1 cellular context compared by ENCODE assay signal in the genomic region with DNA sequence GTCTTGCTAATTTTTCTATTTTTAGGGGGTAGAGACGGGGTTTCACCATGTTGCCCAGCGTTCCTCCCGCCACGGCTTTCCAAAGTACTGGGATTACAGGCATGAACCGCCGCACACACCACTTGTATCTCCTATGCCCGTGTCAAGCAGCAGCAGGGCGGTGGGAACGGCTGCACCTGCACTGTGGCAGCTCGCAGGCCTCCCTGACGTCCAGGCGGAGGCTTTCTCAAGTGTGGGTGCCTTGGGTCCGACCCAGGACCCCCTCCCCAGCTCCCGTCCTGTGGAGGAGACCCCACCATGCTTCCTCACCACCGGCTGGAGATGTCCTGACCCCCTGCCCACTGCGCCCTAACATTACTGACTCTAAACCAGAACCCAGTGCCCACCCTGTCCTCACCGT.
TF ChIP-seq lines count a peak whose summit lies in the region.

No MANE protein-coding gene starts in this region.

TF ChIP-seq in A549, 52 proteins besides CTCF, POLR2A, EP300 and RAD21:
- TF ChIP-seq, protein P1, sequence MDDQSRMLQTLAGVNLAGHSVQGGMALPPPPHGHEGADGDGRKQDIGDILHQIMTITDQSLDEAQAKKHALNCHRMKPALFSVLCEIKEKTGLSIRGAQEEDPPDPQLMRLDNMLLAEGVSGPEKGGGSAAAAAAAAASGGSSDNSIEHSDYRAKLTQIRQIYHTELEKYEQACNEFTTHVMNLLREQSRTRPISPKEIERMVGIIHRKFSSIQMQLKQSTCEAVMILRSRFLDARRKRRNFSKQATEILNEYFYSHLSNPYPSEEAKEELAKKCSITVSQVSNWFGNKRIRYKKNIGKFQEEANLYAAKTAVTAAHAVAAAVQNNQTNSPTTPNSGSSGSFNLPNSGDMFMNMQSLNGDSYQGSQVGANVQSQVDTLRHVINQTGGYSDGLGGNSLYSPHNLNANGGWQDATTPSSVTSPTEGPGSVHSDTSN (IDR thresholded peaks at IDR 0.05) = peak; percentile 41
- TF ChIP-seq CHD2 (IDR thresholded peaks at IDR 0.05; ENCODE audit: low read length, partially characterized antibody) = no peak
